1 cellular context compared by ENCODE assay signal in genomic region chr1:31181515-31182343, GRCh38.
A peak's percentile ranks its signal among the peaks of the same experiment; 100 is the strongest.
TF ChIP-seq lines count a peak whose summit lies in the region.

No MANE protein-coding gene starts in this region.

TF ChIP-seq in K562, 482 proteins besides CTCF, POLR2A, EP300 and RAD21 (continued from another document and continues in another):
- TF ChIP-seq ZNF655 (CRISPR knock-in tag; IDR thresholded peaks at IDR 0.05) (no peak), GATAD2A (IDR thresholded peaks at IDR 0.05) (no peak), RAD51 (IDR thresholded peaks at IDR 0.05; ENCODE audit: borderline replicate concordance, low read depth) (no peak), SNIP1 (IDR thresholded peaks at IDR 0.05; ENCODE audit: low read depth) (no peak), BACH1 (tag; IDR thresholded peaks at IDR 0.05) (no peak), NRF1 (conservative IDR thresholded peaks at IDR 0.05 in 1 of 2, IDR thresholded peaks at IDR 0.05 in 1 of 2) (peak; percentile 75 to 80), HES1 (IDR thresholded peaks at IDR 0.05; ENCODE audit: low read depth) (no peak), ELK1 (CRISPR knock-in tag; IDR thresholded peaks at IDR 0.05) (no peak), POU5F1 (IDR thresholded peaks at IDR 0.05; ENCODE audit: borderline replicate concordance, low read depth, low read length, partially characterized antibody) (no peak), PRMT5 (CRISPR knock-in tag; IDR thresholded peaks at IDR 0.05) (no peak), CREM (IDR thresholded peaks at IDR 0.05; ENCODE audit: low read depth) (peak; percentile 82), PYGO2 (tag; IDR thresholded peaks at IDR 0.05) (no peak), RFX7 (CRISPR knock-in tag; IDR thresholded peaks at IDR 0.05) (no peak), CBX2 (IDR thresholded peaks at IDR 0.05; ENCODE audit: insufficient read depth, low read length, poor library complexity, severe bottlenecking) (no peak), DNMT1 (IDR thresholded peaks at IDR 0.05) (no peak), RHOXF2B (CRISPR knock-in tag; conservative IDR thresholded peaks at IDR 0.05) (no peak), BRCA1 (IDR thresholded peaks at IDR 0.05) (no peak), BRCA1 (CRISPR knock-in tag; IDR thresholded peaks at IDR 0.05) (0 out of 2 replicates have a peak, but pooled peaks have one; percentile 71), L3MBTL2 (IDR thresholded peaks at IDR 0.05) (peak; percentile 99), ARID1B (IDR thresholded peaks at IDR 0.05) (no peak), HDAC8 (tag; IDR thresholded peaks at IDR 0.05) (peak; percentile 79; the same call in 1 of the 2 replicates), YY1 (IDR thresholded peaks at IDR 0.05; ENCODE audit: borderline replicate concordance in 1 of 3, control insufficient read depth in 1 of 3, extremely low read depth in 1 of 3, insufficient read depth in 3 of 3, insufficient read length in 1 of 3, insufficient replicate concordance in 2 of 3, low read depth in 1 of 3, low read length in 2 of 3) (peak in 1 of 3 experiments; percentile 35), ZNF253 (CRISPR knock-in tag; conservative IDR thresholded peaks at IDR 0.05) (no peak), ARID3B (CRISPR knock-in tag; IDR thresholded peaks at IDR 0.05; ENCODE audit: borderline replicate concordance) (no peak), ZNF696 (CRISPR knock-in tag; conservative IDR thresholded peaks at IDR 0.05) (no peak), ZKSCAN3 (CRISPR knock-in tag; IDR thresholded peaks at IDR 0.05) (no peak), SRF (CRISPR knock-in tag; IDR thresholded peaks at IDR 0.05) (no peak), TAF7 (tag; IDR thresholded peaks at IDR 0.05) (no peak), GMEB1 (CRISPR knock-in tag; IDR thresholded peaks at IDR 0.05) (no peak), ZNF165 (CRISPR knock-in tag; IDR thresholded peaks at IDR 0.05; ENCODE audit: borderline replicate concordance) (no peak), DPF2 (IDR thresholded peaks at IDR 0.05) (peak; percentile 18; the same call in 1 of the 2 replicates), XRCC4 (IDR thresholded peaks at IDR 0.05; ENCODE audit: extremely low read depth, insufficient read depth, insufficient read length) (no peak), CEBPZ (IDR thresholded peaks at IDR 0.05; ENCODE audit: borderline replicate concordance, low read depth, low read length) (no peak), ZNF77 (CRISPR knock-in tag; IDR thresholded peaks at IDR 0.05) (no peak), ZNF76 (CRISPR knock-in tag; IDR thresholded peaks at IDR 0.05; ENCODE audit: borderline replicate concordance) (no peak), RBM39 (optimal IDR thresholded peaks at IDR 0.05; ENCODE audit: low read depth, low read length) (peak; percentile 33), E2F4 (CRISPR knock-in tag; IDR thresholded peaks at IDR 0.05; ENCODE audit: low read depth) (no peak; the same call in 1 of the 2 replicates), NCOA1 (IDR thresholded peaks at IDR 0.05; ENCODE audit: low read depth) (no peak), HNRNPLL (IDR thresholded peaks at IDR 0.05; ENCODE audit: low read depth, low read length, poor library complexity, severe bottlenecking) (no peak), ZNF512 (tag; IDR thresholded peaks at IDR 0.05) (no peak), GABPB1 (CRISPR knock-in tag; IDR thresholded peaks at IDR 0.05) (no peak), SRSF1 (IDR thresholded peaks at IDR 0.05; ENCODE audit: low read depth, low read length) (0 out of 2 replicates have a peak, but pooled peaks have one; percentile 51), FOXA1 (IDR thresholded peaks at IDR 0.05; ENCODE audit: borderline replicate concordance) (no peak), PCBP1 (IDR thresholded peaks at IDR 0.05; ENCODE audit: low read depth, low read length, poor library complexity, severe bottlenecking) (no peak), NR4A1 (CRISPR knock-in tag; IDR thresholded peaks at IDR 0.05) (no peak; the same call in 1 of the 2 replicates), NR4A1 (tag; IDR thresholded peaks at IDR 0.05) (no peak; the same call in 1 of the 2 replicates)
